ENCODE assay signal across 1 cellular context in the genomic region with DNA sequence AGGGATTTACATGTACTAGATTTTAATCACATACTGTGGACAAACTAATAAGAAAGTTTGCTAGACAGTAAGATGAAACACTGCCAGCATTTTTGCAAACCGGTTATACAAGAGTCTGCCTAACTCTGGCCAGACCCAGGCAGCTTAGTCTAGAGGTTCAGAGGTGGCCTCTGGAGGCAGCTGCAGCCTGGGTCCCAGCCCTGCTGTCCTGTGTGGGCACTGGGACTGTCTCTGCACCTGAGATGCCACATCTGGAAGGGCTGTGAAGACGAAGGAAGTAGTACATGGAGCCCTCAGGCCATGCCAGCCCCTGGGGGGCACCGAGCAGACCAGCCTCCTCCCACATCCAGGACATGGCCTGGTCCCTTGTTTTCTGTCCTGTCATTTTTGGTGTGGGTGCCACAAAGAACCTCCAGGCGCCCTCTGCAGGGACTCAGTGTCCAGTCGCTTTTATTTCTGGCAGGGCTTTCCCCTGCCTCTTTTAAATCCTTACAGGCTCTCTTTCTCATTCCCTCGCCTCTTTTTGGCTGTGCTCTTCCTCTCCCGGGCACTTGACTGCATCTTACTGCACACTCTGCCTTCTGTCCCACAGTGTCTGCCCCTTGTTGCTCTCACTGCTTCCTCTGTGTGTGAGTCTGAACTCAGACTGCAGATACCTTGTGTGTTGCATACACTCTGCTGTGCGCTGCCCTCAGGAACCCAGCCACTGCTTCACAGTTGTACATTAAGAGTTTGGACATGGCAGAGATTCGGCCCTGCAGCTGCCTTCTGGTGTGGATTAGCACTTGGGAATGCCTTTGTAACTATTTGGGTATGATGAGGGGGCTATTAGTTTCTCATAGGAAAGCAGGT.
TF ChIP-seq lines count a peak whose summit lies in the region.

No MANE protein-coding gene starts in this region.

TF ChIP-seq in GM23338, 12 proteins besides CTCF, POLR2A, EP300 and RAD21 (continued from another document):
- TF ChIP-seq EZH2 (IDR thresholded peaks at IDR 0.05; ENCODE audit: low read depth, unreplicated experiment) (no peak), CREB1 (CRISPR knock-in tag; IDR thresholded peaks at IDR 0.05; ENCODE audit: low read depth) (no peak), NANOG (IDR thresholded peaks at IDR 0.05; ENCODE audit: borderline replicate concordance) (no peak)
TF ChIP-seq in GM23338: peak in this region for 0.
